In genomic region chr6:37143585-37143984, GRCh38 we compare ENCODE assay signal across 12 cellular contexts. TPM values are rescaled to one million over a fixed set of nuclear protein-coding genes. Genes with fewer than 3 reads are reported as not detected.
A peak's percentile ranks its signal among the peaks of the same experiment; 100 is the strongest.
DNase-seq lines count a peak whose midpoint lies in the region; ATAC-seq and TF ChIP-seq lines count a peak whose summit lies in the region.
"Had no signal": no experiment of that assay in that cellular context is flagged by ENCODE, and none has a peak within 500 bp of the region (broad histone marks: within the 10 kb centered on the region; RNA-seq: fewer than 3 reads in every experiment).

No MANE protein-coding gene starts in this region.

- H3K27me3 ChIP-seq in muscle layer of duodenum (ENCODE audit: low read depth, low read length): no peaks in the 10 kb centered on the region

- intact Hi-C loops in natural killer cell (cut with micrococcal nuclease): no loop called here
- intact Hi-C loops in Calu3 (cut with micrococcal nuclease; ENCODE audit: unreplicated experiment): no loop called here

- CTCF ChIA-PET in Calu3 (lab: Charles Lee): no interaction called here

- BruUV-seq in Calu3 (replicated peaks; lab: Mats Ljungman, UMichigan): no TSS peak

- H3K27ac ChIP-seq in muscle layer of duodenum (ENCODE audit: low read length): peak overlapping the region; percentile 40

- H3K4me1 ChIP-seq in muscle layer of duodenum (ENCODE audit: control insufficient read depth in 1 of 2, insufficient read depth in 2 of 2, low read length in 2 of 2): peaks cover 3% of the 10 kb centered on the region in 2 donors

- TF ChIP-seq CTCF in natural killer cell (IDR thresholded peaks at IDR 0.05): no peak
- TF ChIP-seq CTCF in brain (conservative IDR thresholded peaks at IDR 0.05): no peak
- TF ChIP-seq CTCF in Calu3 (IDR thresholded peaks at IDR 0.05; ENCODE audit: unreplicated experiment): no peak

- DNase-seq in natural killer cell treated with Interleukin-12 subunit alpha and Interleukin-12 subunit beta and Interleukin-15 and Interleukin-18, amount 100 ng/mL, for 72 hours (ENCODE audit: low spot score): no peak
- no peak for DNase-seq in natural killer cell
- no peak for DNase-seq in effector CD4-positive, alpha-beta T cell
- DNase-seq in SW480 (ENCODE audit: low spot score): no peak
- no peak for DNase-seq in Calu3
- DNase-seq: NK-92 treated with Interleukin-12 subunit alpha and Interleukin-12 subunit beta, amount 100 ng/mL, for 24 hours; stimulated activated naive CD4-positive, alpha-beta T cell treated with Interleukin-2 at 50 U/mL for 16 hours had no signal

- peak overlapping the region; percentile 38 for H3K4me3 Mint-ChIP-seq in natural killer cell treated with Interleukin-12 subunit alpha and Interleukin-12 subunit beta and Interleukin-15 and Interleukin-18, amount 100 ng/mL, for 72 hours
- H3K4me3 Mint-ChIP-seq in natural killer cell (no peak overlapping the region), brain (no peak overlapping the region), Calu3 (ENCODE audit: low read depth, unreplicated experiment) (no peak overlapping the region)

- H3K9me3 Mint-ChIP-seq in natural killer cell treated with Interleukin-12 subunit alpha and Interleukin-12 subunit beta and Interleukin-15 and Interleukin-18, amount 100 ng/mL, for 72 hours: no peaks in the 10 kb centered on the region
- H3K9me3 Mint-ChIP-seq in natural killer cell (no peaks in the 10 kb centered on the region), brain (no peaks in the 10 kb centered on the region), Calu3 (ENCODE audit: low read depth, unreplicated experiment) (no peaks in the 10 kb centered on the region)
- H3K9me3 Mint-ChIP-seq: activated naive CD4-positive, alpha-beta T cell treated with anti-CD3 and anti-CD28 coated beads, Interleukin-2, amount 50 U/mL, for 72 hours had no signal

- peaks cover 6 to 17% of the 10 kb centered on the region in 2 donors for H3K4me1 Mint-ChIP-seq in natural killer cell treated with Interleukin-12 subunit alpha and Interleukin-12 subunit beta and Interleukin-15 and Interleukin-18, amount 100 ng/mL, for 72 hours (ENCODE audit: low read depth in 2 of 2)
- H3K4me1 Mint-ChIP-seq in natural killer cell (no peaks in the 10 kb centered on the region), brain (peaks cover 44% of the 10 kb centered on the region), Calu3 (ENCODE audit: low read depth, unreplicated experiment) (peaks cover 30% of the 10 kb centered on the region)

- no peaks in the 10 kb centered on the region for H3K9me3 ChIP-seq in muscle layer of duodenum (ENCODE audit: control insufficient read depth in 1 of 2, low read length in 2 of 2)

- no peak overlapping the region for H3K27ac Mint-ChIP-seq in natural killer cell treated with Interleukin-12 subunit alpha and Interleukin-12 subunit beta and Interleukin-15 and Interleukin-18, amount 100 ng/mL, for 72 hours
- no peak overlapping the region for H3K27ac Mint-ChIP-seq in natural killer cell
- peak overlapping the region in 3 of 5 experiments; percentile 56 to 91 (median 72) for H3K27ac Mint-ChIP-seq in brain
- no peak overlapping the region for H3K27ac Mint-ChIP-seq in Calu3 (ENCODE audit: unreplicated experiment)

- ATAC-seq in natural killer cell treated with Interleukin-12 subunit alpha and Interleukin-12 subunit beta and Interleukin-15 and Interleukin-18, amount 100 ng/mL, for 72 hours: no peak
- ATAC-seq in natural killer cell (no peak), HG03521 (IDR thresholded peaks at IDR 0.05; ENCODE audit: unreplicated experiment) (no peak)

- no peaks in the 10 kb centered on the region for H3K36me3 Mint-ChIP-seq in natural killer cell treated with Interleukin-12 subunit alpha and Interleukin-12 subunit beta and Interleukin-15 and Interleukin-18, amount 100 ng/mL, for 72 hours
- no peaks in the 10 kb centered on the region for H3K36me3 Mint-ChIP-seq in natural killer cell
- H3K36me3 Mint-ChIP-seq in brain: no peaks in the 10 kb centered on the region
- no peaks in the 10 kb centered on the region for H3K36me3 Mint-ChIP-seq in Calu3 (ENCODE audit: insufficient read depth, unreplicated experiment)
- H3K36me3 Mint-ChIP-seq: activated naive CD4-positive, alpha-beta T cell treated with anti-CD3 and anti-CD28 coated beads, Interleukin-2, amount 50 U/mL, for 72 hours had no signal

- H3K4me3 ChIP-seq in muscle layer of duodenum (ENCODE audit: low read depth in 1 of 2, low read length in 2 of 2): no peak overlapping the region
- H3K4me3 ChIP-seq: SK-N-MC had no signal

- no peaks in the 10 kb centered on the region for H3K36me3 ChIP-seq in muscle layer of duodenum (ENCODE audit: control insufficient read depth in 1 of 2, insufficient read depth in 2 of 2, low read length in 2 of 2)

- peaks cover 4 to 8% of the 10 kb centered on the region in 2 donors for H3K27me3 Mint-ChIP-seq in natural killer cell treated with Interleukin-12 subunit alpha and Interleukin-12 subunit beta and Interleukin-15 and Interleukin-18, amount 100 ng/mL, for 72 hours
- H3K27me3 Mint-ChIP-seq in natural killer cell (ENCODE audit: low read depth in 2 of 2): peaks cover 6 to 8% of the 10 kb centered on the region in 2 donors
- H3K27me3 Mint-ChIP-seq in brain: peaks cover 6% of the 10 kb centered on the region
- H3K27me3 Mint-ChIP-seq in Calu3 (ENCODE audit: unreplicated experiment): no peaks in the 10 kb centered on the region

RNA-seq across cellular contexts. Expression of gene PIM1, which starts 26.4 kb away (rescaled TPM):
- 100 to 1,000 TPM; 511 to 723 TPM for total RNA-seq in natural killer cell treated with Interleukin-12 subunit alpha and Interleukin-12 subunit beta and Interleukin-15 and Interleukin-18, amount 100 ng/mL, for 72 hours
- total RNA-seq in natural killer cell (100 to 1,000 TPM; 188 to 242 (median 215) TPM), Calu3 (2022) (18.6 and 19.1 TPM in 2 replicates)
- polyA plus RNA-seq in brain (ENCODE audit: insufficient read depth, low read depth, low replicate concordance): 102 TPM

Comparison
In these comparisons a context has a peak if more than half of its experiments do, and no peak if none do; other contexts are left out.
1. H3K27ac Mint-ChIP-seq: peak in brain (3 of 5); none in natural killer cell treated with Interleukin-12 subunit alpha and Interleukin-12 subunit beta and Interleukin-15 and Interleukin-18, amount 100 ng/mL, for 72 hours (0 of 2), natural killer cell (0 of 2) and Calu3 (single experiment).